8 cellular contexts compared by ENCODE assay signal in the genomic region with DNA sequence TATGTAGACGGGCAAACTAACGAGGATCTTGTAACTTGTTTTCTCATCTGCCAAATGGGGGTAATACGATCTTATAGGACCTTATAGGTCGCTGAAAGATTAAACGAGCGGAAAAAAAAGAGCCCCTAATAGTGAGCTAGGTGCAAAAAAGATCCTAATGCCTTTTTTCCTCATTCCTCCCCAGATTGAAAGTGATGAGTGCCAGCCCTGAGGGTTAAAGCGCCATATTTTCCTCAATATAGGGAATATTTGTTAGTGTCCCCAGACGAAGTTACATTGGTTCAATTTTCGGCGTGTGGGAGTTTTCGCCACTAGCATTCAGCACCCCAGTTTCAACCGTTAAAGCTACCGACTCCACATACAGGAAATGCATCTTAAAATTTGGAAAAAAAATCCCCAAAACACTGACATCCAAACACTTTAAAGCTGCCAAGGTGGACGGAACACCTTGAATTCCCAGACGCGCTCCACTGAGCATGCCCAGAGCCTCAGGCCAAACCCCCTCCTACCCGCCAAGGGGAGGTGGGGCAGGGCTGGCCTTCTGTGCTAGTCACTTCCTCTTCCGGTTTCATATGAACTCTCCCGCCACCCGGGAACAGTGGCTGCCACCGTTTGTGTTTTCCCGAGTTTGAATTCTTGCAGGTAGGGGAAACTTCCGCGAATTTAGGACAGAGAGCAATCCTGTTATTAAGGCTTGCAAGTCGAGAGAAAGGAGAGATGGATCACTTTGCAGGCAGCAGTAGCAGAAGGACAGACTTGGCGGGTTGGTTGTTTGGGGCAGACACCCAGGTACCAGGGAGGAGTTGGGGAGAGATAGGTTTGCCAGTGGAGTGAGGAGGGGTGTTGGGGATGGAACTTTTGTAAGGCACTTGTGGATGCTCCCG. TPM values are rescaled to one million over a fixed set of nuclear protein-coding genes. Genes with fewer than 3 reads are reported as not detected.
DNase-seq lines count a peak whose midpoint lies in the region; ATAC-seq, FAIRE-seq and TF ChIP-seq lines count a peak whose summit lies in the region.

A gene with protein sequence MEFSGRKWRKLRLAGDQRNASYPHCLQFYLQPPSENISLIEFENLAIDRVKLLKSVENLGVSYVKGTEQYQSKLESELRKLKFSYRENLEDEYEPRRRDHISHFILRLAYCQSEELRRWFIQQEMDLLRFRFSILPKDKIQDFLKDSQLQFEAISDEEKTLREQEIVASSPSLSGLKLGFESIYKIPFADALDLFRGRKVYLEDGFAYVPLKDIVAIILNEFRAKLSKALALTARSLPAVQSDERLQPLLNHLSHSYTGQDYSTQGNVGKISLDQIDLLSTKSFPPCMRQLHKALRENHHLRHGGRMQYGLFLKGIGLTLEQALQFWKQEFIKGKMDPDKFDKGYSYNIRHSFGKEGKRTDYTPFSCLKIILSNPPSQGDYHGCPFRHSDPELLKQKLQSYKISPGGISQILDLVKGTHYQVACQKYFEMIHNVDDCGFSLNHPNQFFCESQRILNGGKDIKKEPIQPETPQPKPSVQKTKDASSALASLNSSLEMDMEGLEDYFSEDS (plus strand): TSS at position 571 of the 884 bp plus-strand sequence. CDS start 816 bp downstream, outside the sequence.

- H3K4me3 ChIP-seq in adipocyte (ENCODE audit: low read length): peak within 1 kb of the TSS; percentile 91
- H3K4me3 ChIP-seq in heart left ventricle: peak within 1 kb of the TSS; percentile 57 to 76 (median 69)
- H3K4me3 ChIP-seq in trophoblast cell (ENCODE audit: low read depth, low read length): peak within 1 kb of the TSS; percentile 85
- peak within 1 kb of the TSS; percentile 38 to 68 (median 60) for H3K4me3 ChIP-seq in tibial nerve

- POLR2A ChIA-PET in T-cell (lab: Charles Lee): interaction anchor here in 1 of 2 donors (0.8 kb wide), 1 partner anchor 413 kb away, joined by 3 read pairs; no protein-coding TSS in a partner anchor

- intact Hi-C loops in heart left ventricle (cut with DNase I): loop anchor here in 9 of 10 donors (2.0 to 10.0 kb wide), 12 partner anchors 95 to 415 kb away; a partner anchor contains a TSS

- TF ChIP-seq CTCF in heart left ventricle (IDR thresholded peaks at IDR 0.05): no peak
- TF ChIP-seq CTCF in tibial nerve (IDR thresholded peaks at IDR 0.05): peak in 1 of 5 experiments; percentile 6

- TF ChIP-seq POLR2A in GM12891 (IDR thresholded peaks at IDR 0.05; ENCODE audit: low read depth, low read length) (peak; percentile 85), heart left ventricle (IDR thresholded peaks at IDR 0.05) (peak in 1 of 2 donors; percentile 37), tibial nerve (IDR thresholded peaks at IDR 0.05) (peak in 1 of 2 donors; percentile 43)

- H3K27me3 ChIP-seq in adipocyte (replicated peaks; ENCODE audit: control insufficient read depth, insufficient read depth, low read length) (no peaks in the 10 kb centered on the region), heart left ventricle (no peaks in the 10 kb centered on the region), trophoblast cell (ENCODE audit: insufficient read depth, low read length) (no peaks in the 10 kb centered on the region), tibial nerve (no peaks in the 10 kb centered on the region)

- FAIRE-seq in GM12891 (lab: Jason Lieb, UNC): peak; percentile 96

- H3K9me3 ChIP-seq in adipocyte (ENCODE audit: control insufficient read depth, low read length): no peaks in the 10 kb centered on the region
- H3K9me3 ChIP-seq in heart left ventricle: no peaks in the 10 kb centered on the region
- H3K9me3 ChIP-seq in trophoblast cell (ENCODE audit: insufficient read depth, low read depth, low read length): no peaks in the 10 kb centered on the region
- no peaks in the 10 kb centered on the region for H3K9me3 ChIP-seq in tibial nerve

- no peak within 1 kb of the TSS for H2BK120ac ChIP-seq in trophoblast cell (ENCODE audit: insufficient read depth, low read length, poor library complexity)

- H4K12ac ChIP-seq in trophoblast cell (ENCODE audit: low read depth, low read length): peak within 1 kb of the TSS; percentile 68

- no peak within 1 kb of the TSS for H2AK5ac ChIP-seq in trophoblast cell (ENCODE audit: low read length)

- peak within 1 kb of the TSS; percentile 2 for H3K18ac ChIP-seq in trophoblast cell (ENCODE audit: low read length)

- H3K4me1 ChIP-seq in adipocyte (ENCODE audit: control insufficient read depth, insufficient read depth, low read length) (peaks cover 29% of the 10 kb centered on the region), heart left ventricle (peaks cover 0 to 21% (median 9%) of the 10 kb centered on the region in 12 donors), trophoblast cell (ENCODE audit: control insufficient read depth in 1 of 2, insufficient read depth in 2 of 2, low read length in 2 of 2) (no peaks in the 10 kb centered on the region), tibial nerve (peaks cover 0 to 18% (median 6%) of the 10 kb centered on the region in 4 donors)

- H4K8ac ChIP-seq in trophoblast cell (ENCODE audit: low read depth, low read length): peak within 1 kb of the TSS; percentile 68

- H3K36me3 ChIP-seq in adipocyte (ENCODE audit: control insufficient read depth, insufficient read depth, low read length, severe bottlenecking) (peaks cover 26% of the 10 kb centered on the region), heart left ventricle (peaks cover 0 to 34% (median 23%) of the 10 kb centered on the region in 9 donors), trophoblast cell (ENCODE audit: control insufficient read depth in 1 of 2, insufficient read depth in 2 of 2, low read length in 2 of 2) (peaks cover 2 to 8% of the 10 kb centered on the region in 2 experiments), tibial nerve (peaks cover 0 to 30% (median 0%) of the 10 kb centered on the region in 3 donors)

- peak within 1 kb of the TSS; percentile 99 for H3K4me2 ChIP-seq in trophoblast cell (ENCODE audit: low read length)

- peaks cover 4% of the 10 kb centered on the region for H3K79me2 ChIP-seq in trophoblast cell (ENCODE audit: control insufficient read depth, insufficient read depth, low read length, poor library complexity)

- peaks cover 6% of the 10 kb centered on the region for H3K79me1 ChIP-seq in trophoblast cell (ENCODE audit: low read length)

- peaks cover 25% of the 10 kb centered on the region for H3K36me3 Mint-ChIP-seq in T-cell

- 0 to 1% (median 1%) methylated on average over 25 to 27 of the region's 27 CpGs for WGBS in heart left ventricle, 4 donors
- WGBS in trophoblast cell (ENCODE audit: extremely low coverage, insufficient coverage, insufficient read length): no CpG with 5 or more reads among the region's 27 CpGs
- 0% methylated on average over 27 of the region's 27 CpGs for WGBS in tibial nerve, 2 donors

- H3K27ac Mint-ChIP-seq in T-cell: peak within 1 kb of the TSS; percentile 91

- H3K23ac ChIP-seq in trophoblast cell (ENCODE audit: low read length): peak within 1 kb of the TSS; percentile 10

- H3K9ac ChIP-seq in adipocyte (ENCODE audit: low read length) (peak within 1 kb of the TSS; percentile 87), trophoblast cell (ENCODE audit: low read length) (peak within 1 kb of the TSS; percentile 83)

- H3K4ac ChIP-seq in trophoblast cell (ENCODE audit: low read depth, low read length): peak within 1 kb of the TSS; percentile 35

- H3K4me3 Mint-ChIP-seq in T-cell: peak within 1 kb of the TSS; percentile 94 to 99 (median 98)

- peak in 1 of 2 donors; percentile 69 for TF ChIP-seq EP300 in tibial nerve (IDR thresholded peaks at IDR 0.05)

- H3K27ac ChIP-seq in heart left ventricle: peak within 1 kb of the TSS in 11 of 12 donors; percentile 11 to 74 (median 61)
- peak within 1 kb of the TSS; percentile 58 for H3K27ac ChIP-seq in trophoblast cell (ENCODE audit: low read depth, low read length)
- peak within 1 kb of the TSS in 3 of 4 donors; percentile 64 to 76 (median 71) for H3K27ac ChIP-seq in tibial nerve

- peak within 1 kb of the TSS; percentile 57 for H2AFZ ChIP-seq in trophoblast cell (ENCODE audit: insufficient read depth, low read length, poor library complexity)

- H3K9me3 Mint-ChIP-seq in T-cell: no peaks in the 10 kb centered on the region

- peaks cover 0 to 2% of the 10 kb centered on the region in 2 donors for H3K27me3 Mint-ChIP-seq in T-cell

- DNase-seq in GM12891 (ENCODE audit: insufficient read length, low spot score): peak; percentile 61
- DNase-seq in NCI-H1417 treated with DMSO at 0.1 percent for 48 hours (lab: John Stamatoyannopoulos, UW): peak; percentile 32
- DNase-seq in T-cell: peak; percentile 60 to 82 (median 72)
- DNase-seq in adipocyte (ENCODE audit: low read depth): peak; percentile 92
- peak; percentile 83 to 91 (median 88) for DNase-seq in heart left ventricle
- DNase-seq in trophoblast cell: peak; percentile 90 to 94
- DNase-seq in tibial nerve (ENCODE audit: low spot score in 2 of 2): peak; percentile 67 to 76

- H2BK5ac ChIP-seq in trophoblast cell (ENCODE audit: low read depth, low read length, poor library complexity): peak within 1 kb of the TSS; percentile 61

- ATAC-seq in HG02763 (IDR thresholded peaks at IDR 0.05; ENCODE audit: unreplicated experiment): peak; percentile 88
- peak; percentile 82 to 87 (median 86) for ATAC-seq in T-cell (replicated peaks in 1 of 4)
- ATAC-seq in heart left ventricle: peak; percentile 97 to 99 (median 98)

- H3K14ac ChIP-seq in trophoblast cell (ENCODE audit: low read length): peak within 1 kb of the TSS; percentile 33

- H3K4me1 Mint-ChIP-seq in T-cell: peaks cover 31 to 48% (median 36%) of the 10 kb centered on the region in 3 donors

- H4K91ac ChIP-seq in trophoblast cell (ENCODE audit: low read depth, low read length): peak within 1 kb of the TSS; percentile 45

- no peak within 1 kb of the TSS for H2BK12ac ChIP-seq in trophoblast cell (ENCODE audit: low read length)

- CTCF ChIA-PET in T-cell (lab: Charles Lee): interaction anchor here (0.5 to 4.6 kb wide), 18 partner anchors 8 to 722 kb away, joined by 3 to 108 read pairs (median 4); a partner anchor contains a TSS

TF ChIP-seq in GM12891, 5 proteins besides CTCF, POLR2A, EP300 and RAD21:
- TF ChIP-seq SPI1 (IDR thresholded peaks at IDR 0.05; ENCODE audit: low read depth, low read length): peak; percentile 88
- TF ChIP-seq PAX5 (IDR thresholded peaks at IDR 0.05; ENCODE audit: insufficient read depth, low read length, severe bottlenecking): no peak
- TF ChIP-seq POLR2AphosphoS5 (IDR thresholded peaks at IDR 0.05; ENCODE audit: low read depth, low read length): peak; percentile 79
- TF ChIP-seq POU2F2 (IDR thresholded peaks at IDR 0.05; ENCODE audit: low read depth, low read length): peak; percentile 48; the same call in 1 of the 2 replicates
- peak; percentile 99 for TF ChIP-seq TAF1 (IDR thresholded peaks at IDR 0.05; ENCODE audit: low read depth, low read length)

RNA-seq across cellular contexts. Expression of the gene that starts here (rescaled TPM):
- polyA plus RNA-seq in GM12891 (2012; ENCODE audit: low read depth, missing spikeins): 13.4 TPM
- total RNA-seq in T-cell (10 to 100 TPM; 11.5 to 17.9 (median 12.0) TPM), heart left ventricle (1 to 10 TPM; 3.1 to 5.4 (median 4.4) TPM), tibial nerve (10 to 100 TPM in 2 of 4 donors, 1 to 10 TPM in 2; 8.4 to 12.9 (median 10.0) TPM)
- 1 to 10 TPM; 1.6 to 4.8 TPM for polyA plus RNA-seq in heart left ventricle
- polyA plus RNA-seq in trophoblast cell (2013): 18.8 and 21.0 TPM in 2 replicates

Comparison
In these comparisons a context has a peak if more than half of its experiments do, and no peak if none do; other contexts are left out.
1. Peak in every context shown above with its lines: DNase-seq, ATAC-seq, H3K4me3 ChIP-seq and H3K27ac ChIP-seq.
2. DNase-seq: peak in every context shown above with its lines; median percentile 92 in adipocyte; 92 in trophoblast cell; 88 in heart left ventricle; 72 in T-cell; 72 in tibial nerve; 61 in GM12891; 32 in NCI-H1417 treated with DMSO at 0.1 percent for 48 hours.